Comparison of ENCODE assay signal across 1 cellular context in the genomic region with DNA sequence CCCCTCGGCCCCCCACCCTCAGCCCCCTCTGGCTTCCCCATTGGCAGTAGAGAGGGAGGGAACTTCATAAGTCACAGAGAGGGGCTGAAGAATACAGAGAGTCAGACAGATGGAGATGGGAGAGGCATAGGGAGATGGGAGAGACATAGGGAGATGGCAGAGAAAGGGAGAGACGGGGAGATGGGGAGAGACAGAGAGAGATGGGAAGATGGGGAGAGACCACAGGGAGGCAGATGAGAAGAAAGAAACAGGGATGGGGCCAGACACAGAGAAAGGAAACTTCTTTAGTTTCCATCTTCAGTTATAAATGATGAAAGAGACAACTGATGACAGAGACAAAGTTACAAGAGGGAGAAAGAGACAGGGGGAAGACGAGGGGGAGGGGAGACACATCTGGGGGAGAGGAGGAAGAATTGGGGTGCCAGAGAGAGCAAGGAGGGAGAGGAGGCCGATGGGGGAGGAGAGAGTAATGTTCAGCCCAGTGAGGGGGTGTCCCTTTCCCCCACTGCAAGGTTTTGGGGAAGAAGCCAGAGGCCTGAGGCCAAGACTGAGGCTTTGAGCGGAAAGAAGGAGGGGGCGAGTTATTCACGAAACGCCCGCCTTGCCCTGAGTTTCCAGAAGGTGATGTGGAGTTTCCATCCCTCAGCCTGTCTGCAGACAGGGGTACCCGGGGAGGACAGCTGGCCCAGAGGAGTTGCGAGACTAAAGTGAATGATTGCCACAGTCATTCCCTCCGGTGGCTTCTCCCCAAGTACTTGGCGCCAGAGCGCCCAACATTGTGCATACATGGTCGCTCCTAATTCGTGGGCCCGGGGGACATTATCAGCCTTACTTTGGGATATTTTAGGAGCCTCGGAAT.
TF ChIP-seq lines count a peak whose summit lies in the region.

No MANE protein-coding gene starts in this region.

TF ChIP-seq in GM12878, 131 proteins besides CTCF, POLR2A, EP300 and RAD21 (continued from another document):
- TF ChIP-seq GABPA (IDR thresholded peaks at IDR 0.05; ENCODE audit: low read depth) (no peak), BACH1 (IDR thresholded peaks at IDR 0.05; ENCODE audit: borderline replicate concordance) (peak; percentile 71), BCL11A (IDR thresholded peaks at IDR 0.05; ENCODE audit: low read depth, low read length) (0 out of 2 replicates have a peak, but pooled peaks have one; percentile 40), ZNF24 (IDR thresholded peaks at IDR 0.05) (peak; percentile 80), MYC (IDR thresholded peaks at IDR 0.05; ENCODE audit: insufficient read depth, insufficient read length, insufficient replicate concordance, low read length, severe bottlenecking) (no peak), TAF1 (IDR thresholded peaks at IDR 0.05; ENCODE audit: borderline replicate concordance, low read depth, low read length) (peak; percentile 23; the same call in 1 of the 2 replicates), TCF7 (IDR thresholded peaks at IDR 0.05; ENCODE audit: borderline replicate concordance) (no peak), ETV6 (conservative IDR thresholded peaks at IDR 0.05 in 1 of 2, IDR thresholded peaks at IDR 0.05 in 1 of 2; ENCODE audit: borderline replicate concordance in 1 of 2, low read depth in 1 of 2) (peak in 1 of 2 experiments; percentile 88; a peak in 2 of 4 replicates), POU2F2 (IDR thresholded peaks at IDR 0.05; ENCODE audit: borderline replicate concordance, low read depth, low read length) (peak; percentile 49; the same call in 1 of the 3 replicates), SPI1 (IDR thresholded peaks at IDR 0.05; ENCODE audit: borderline replicate concordance, insufficient read depth, low read depth, low read length) (0 out of 2 replicates have a peak, but pooled peaks have one; percentile 14), FOXK2 (IDR thresholded peaks at IDR 0.05) (no peak), HDAC2 (IDR thresholded peaks at IDR 0.05) (no peak), PML (IDR thresholded peaks at IDR 0.05; ENCODE audit: low read length) (no peak; the same call in 1 of the 2 replicates), IKZF2 (IDR thresholded peaks at IDR 0.05) (peak; percentile 90 to 94), IRF4 (IDR thresholded peaks at IDR 0.05; ENCODE audit: low read depth, low read length) (no peak), CHD4 (IDR thresholded peaks at IDR 0.05) (no peak), ZNF217 (IDR thresholded peaks at IDR 0.05) (peak; percentile 96), YY1 (IDR thresholded peaks at IDR 0.05; ENCODE audit: low read depth, low read length) (no peak; the same call in 1 of the 2 replicates), RELA (IDR thresholded peaks at IDR 0.05; ENCODE audit: borderline replicate concordance, partially characterized antibody) (no peak), MEF2A (IDR thresholded peaks at IDR 0.05; ENCODE audit: insufficient read depth, low read depth, low read length) (peak; percentile 41; the same call in 1 of the 2 replicates), STAT3 (IDR thresholded peaks at IDR 0.05; ENCODE audit: low read depth, low read length) (no peak), EGR1 (IDR thresholded peaks at IDR 0.05; ENCODE audit: borderline replicate concordance in 1 of 2, low read depth in 2 of 2, low read length in 2 of 2) (peak in 1 of 2 experiments; percentile 71; a peak in 2 of 3 replicates), TCF12 (IDR thresholded peaks at IDR 0.05; ENCODE audit: low read depth, low read length) (peak; percentile 56; the same call in 1 of the 2 replicates), CREM (IDR thresholded peaks at IDR 0.05; ENCODE audit: low read depth) (peak; percentile 59)
- TF ChIP-seq, protein P1, sequence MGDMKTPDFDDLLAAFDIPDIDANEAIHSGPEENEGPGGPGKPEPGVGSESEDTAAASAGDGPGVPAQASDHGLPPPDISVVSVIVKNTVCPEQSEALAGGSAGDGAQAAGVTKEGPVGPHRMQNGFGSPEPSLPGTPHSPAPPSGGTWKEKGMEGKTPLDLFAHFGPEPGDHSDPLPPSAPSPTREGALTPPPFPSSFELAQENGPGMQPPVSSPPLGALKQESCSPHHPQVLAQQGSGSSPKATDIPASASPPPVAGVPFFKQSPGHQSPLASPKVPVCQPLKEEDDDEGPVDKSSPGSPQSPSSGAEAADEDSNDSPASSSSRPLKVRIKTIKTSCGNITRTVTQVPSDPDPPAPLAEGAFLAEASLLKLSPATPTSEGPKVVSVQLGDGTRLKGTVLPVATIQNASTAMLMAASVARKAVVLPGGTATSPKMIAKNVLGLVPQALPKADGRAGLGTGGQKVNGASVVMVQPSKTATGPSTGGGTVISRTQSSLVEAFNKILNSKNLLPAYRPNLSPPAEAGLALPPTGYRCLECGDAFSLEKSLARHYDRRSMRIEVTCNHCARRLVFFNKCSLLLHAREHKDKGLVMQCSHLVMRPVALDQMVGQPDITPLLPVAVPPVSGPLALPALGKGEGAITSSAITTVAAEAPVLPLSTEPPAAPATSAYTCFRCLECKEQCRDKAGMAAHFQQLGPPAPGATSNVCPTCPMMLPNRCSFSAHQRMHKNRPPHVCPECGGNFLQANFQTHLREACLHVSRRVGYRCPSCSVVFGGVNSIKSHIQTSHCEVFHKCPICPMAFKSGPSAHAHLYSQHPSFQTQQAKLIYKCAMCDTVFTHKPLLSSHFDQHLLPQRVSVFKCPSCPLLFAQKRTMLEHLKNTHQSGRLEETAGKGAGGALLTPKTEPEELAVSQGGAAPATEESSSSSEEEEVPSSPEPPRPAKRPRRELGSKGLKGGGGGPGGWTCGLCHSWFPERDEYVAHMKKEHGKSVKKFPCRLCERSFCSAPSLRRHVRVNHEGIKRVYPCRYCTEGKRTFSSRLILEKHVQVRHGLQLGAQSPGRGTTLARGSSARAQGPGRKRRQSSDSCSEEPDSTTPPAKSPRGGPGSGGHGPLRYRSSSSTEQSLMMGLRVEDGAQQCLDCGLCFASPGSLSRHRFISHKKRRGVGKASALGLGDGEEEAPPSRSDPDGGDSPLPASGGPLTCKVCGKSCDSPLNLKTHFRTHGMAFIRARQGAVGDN (IDR thresholded peaks at IDR 0.05) = no peak; the same call in 1 of the 2 replicates
- TF ChIP-seq, protein P2, sequence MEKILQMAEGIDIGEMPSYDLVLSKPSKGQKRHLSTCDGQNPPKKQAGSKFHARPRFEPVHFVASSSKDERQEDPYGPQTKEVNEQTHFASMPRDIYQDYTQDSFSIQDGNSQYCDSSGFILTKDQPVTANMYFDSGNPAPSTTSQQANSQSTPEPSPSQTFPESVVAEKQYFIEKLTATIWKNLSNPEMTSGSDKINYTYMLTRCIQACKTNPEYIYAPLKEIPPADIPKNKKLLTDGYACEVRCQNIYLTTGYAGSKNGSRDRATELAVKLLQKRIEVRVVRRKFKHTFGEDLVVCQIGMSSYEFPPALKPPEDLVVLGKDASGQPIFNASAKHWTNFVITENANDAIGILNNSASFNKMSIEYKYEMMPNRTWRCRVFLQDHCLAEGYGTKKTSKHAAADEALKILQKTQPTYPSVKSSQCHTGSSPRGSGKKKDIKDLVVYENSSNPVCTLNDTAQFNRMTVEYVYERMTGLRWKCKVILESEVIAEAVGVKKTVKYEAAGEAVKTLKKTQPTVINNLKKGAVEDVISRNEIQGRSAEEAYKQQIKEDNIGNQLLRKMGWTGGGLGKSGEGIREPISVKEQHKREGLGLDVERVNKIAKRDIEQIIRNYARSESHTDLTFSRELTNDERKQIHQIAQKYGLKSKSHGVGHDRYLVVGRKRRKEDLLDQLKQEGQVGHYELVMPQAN (conservative IDR thresholded peaks at IDR 0.05) = no peak
- TF ChIP-seq, protein P3, sequence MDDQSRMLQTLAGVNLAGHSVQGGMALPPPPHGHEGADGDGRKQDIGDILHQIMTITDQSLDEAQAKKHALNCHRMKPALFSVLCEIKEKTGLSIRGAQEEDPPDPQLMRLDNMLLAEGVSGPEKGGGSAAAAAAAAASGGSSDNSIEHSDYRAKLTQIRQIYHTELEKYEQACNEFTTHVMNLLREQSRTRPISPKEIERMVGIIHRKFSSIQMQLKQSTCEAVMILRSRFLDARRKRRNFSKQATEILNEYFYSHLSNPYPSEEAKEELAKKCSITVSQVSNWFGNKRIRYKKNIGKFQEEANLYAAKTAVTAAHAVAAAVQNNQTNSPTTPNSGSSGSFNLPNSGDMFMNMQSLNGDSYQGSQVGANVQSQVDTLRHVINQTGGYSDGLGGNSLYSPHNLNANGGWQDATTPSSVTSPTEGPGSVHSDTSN (IDR thresholded peaks at IDR 0.05; ENCODE audit: insufficient replicate concordance, low read depth, low read length) = no peak
- TF ChIP-seq, protein P4, sequence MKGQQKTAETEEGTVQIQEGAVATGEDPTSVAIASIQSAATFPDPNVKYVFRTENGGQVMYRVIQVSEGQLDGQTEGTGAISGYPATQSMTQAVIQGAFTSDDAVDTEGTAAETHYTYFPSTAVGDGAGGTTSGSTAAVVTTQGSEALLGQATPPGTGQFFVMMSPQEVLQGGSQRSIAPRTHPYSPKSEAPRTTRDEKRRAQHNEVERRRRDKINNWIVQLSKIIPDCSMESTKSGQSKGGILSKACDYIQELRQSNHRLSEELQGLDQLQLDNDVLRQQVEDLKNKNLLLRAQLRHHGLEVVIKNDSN (IDR thresholded peaks at IDR 0.05; ENCODE audit: borderline replicate concordance, extremely low read length, insufficient read depth, low read depth, low read length) = no peak
